Comparison of ENCODE assay signal across 9 cellular contexts in the genomic region with DNA sequence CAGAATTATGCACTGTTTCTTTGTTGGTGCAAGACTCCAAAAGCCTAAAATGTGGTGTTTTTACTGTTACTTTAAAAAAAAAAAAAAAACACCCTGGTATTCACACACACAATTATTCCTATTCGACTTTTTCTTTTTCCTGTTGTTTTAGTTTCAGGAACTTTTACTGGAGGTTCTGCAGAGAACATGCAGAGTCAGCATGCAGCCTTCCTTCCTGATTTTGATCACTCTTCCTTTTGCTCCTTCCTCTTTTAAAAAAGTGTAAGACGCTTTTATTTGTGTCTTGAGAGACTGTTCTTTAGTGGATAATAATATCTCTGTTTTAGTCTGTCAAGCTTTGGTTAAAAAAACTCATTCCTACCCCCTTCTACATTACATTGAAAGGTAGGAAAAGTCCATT. TPM values are rescaled to one million over a fixed set of nuclear protein-coding genes. Genes with fewer than 3 reads are reported as not detected.
DNase-seq lines count a peak whose midpoint lies in the region; ATAC-seq, FAIRE-seq and TF ChIP-seq lines count a peak whose summit lies in the region.
"Not testable (repeated sequence)": the region's sequence is repeated elsewhere in the genome, so short reads cannot be mapped to it uniquely, and the experiment has no call there.
"Had no signal": no experiment of that assay in that cellular context is flagged by ENCODE, and none has a peak within 500 bp of the region (broad histone marks: within the 10 kb centered on the region; RNA-seq: fewer than 3 reads in every experiment).

No MANE protein-coding gene starts in this region.

- intact Hi-C loops in heart left ventricle (cut with DNase I), result loop anchor here in 1 of 10 donors (5.0 kb wide), 1 partner anchor 34 kb away; no protein-coding TSS in a partner anchor

- ATAC-seq in T-cell (replicated peaks in 1 of 4), result not testable (repeated sequence)
- peak in 3 of 4 donors; percentile 26 to 63 (median 28) for ATAC-seq in heart left ventricle

- CTCF ChIA-PET in T-cell (lab: Charles Lee), result interaction anchor here in 1 of 2 donors (0.8 to 1.3 kb wide), 4 partner anchors 9 to 34 kb away, joined by 3 to 4 read pairs (median 4); partner anchors contain the start of gene GIMAP7

- peaks cover 21% of the 10 kb centered on the region for H3K36me3 Mint-ChIP-seq in T-cell
- H3K36me3 Mint-ChIP-seq in activated T-cell treated with anti-CD3 and anti-CD28 coated beads, Interleukin-2, amount 50 U/mL, for 24 hours (ENCODE audit: low read depth), result not testable (repeated sequence)

- H3K9me3 ChIP-seq in heart left ventricle, result not testable (repeated sequence)

- peak overlapping the region; percentile 74 to 76 (median 76) for H3K4me3 Mint-ChIP-seq in T-cell
- H3K4me3 Mint-ChIP-seq in activated T-cell treated with anti-CD3 and anti-CD28 coated beads, Interleukin-2, amount 50 U/mL, for 24 hours, result peak overlapping the region; percentile 62

- DNase-seq in GF-D8 (lab: John Stamatoyannopoulos, UW), result peak; percentile 45
- not testable (repeated sequence) for DNase-seq in T-cell; activated T-cell treated with anti-CD3 and anti-CD28 coated beads, Interleukin-2, amount 50 U/mL, for 24 hours; heart left ventricle
- DNase-seq in medulla oblongata (ENCODE audit: extremely low spot score), result peak; percentile 67

- FAIRE-seq in colon (lab: Jason Lieb, UNC), result peak; percentile 31

- POLR2A ChIA-PET in T-cell (lab: Charles Lee), result interaction anchor here (0.7 to 1.7 kb wide), 4 partner anchors 19 to 34 kb away, joined by 3 to 14 read pairs (median 4); partner anchors contain the start of gene GIMAP7 (in 1 of the 2)

- TF ChIP-seq CTCF in heart left ventricle (IDR thresholded peaks at IDR 0.05), result not testable (repeated sequence)

- peaks cover 96 to 98% (median 97%) of the 10 kb centered on the region in 3 donors for H3K4me1 Mint-ChIP-seq in T-cell
- peaks cover 94% of the 10 kb centered on the region for H3K4me1 Mint-ChIP-seq in activated T-cell treated with anti-CD3 and anti-CD28 coated beads, Interleukin-2, amount 50 U/mL, for 24 hours (ENCODE audit: low read depth)

- TF ChIP-seq POLR2A in heart left ventricle (IDR thresholded peaks at IDR 0.05), result not testable (repeated sequence)

- H3K4me1 ChIP-seq in heart left ventricle, result peaks cover 0 to 86% (median 18%) of the 10 kb centered on the region in 12 donors

- H3K9me3 Mint-ChIP-seq in T-cell; activated T-cell treated with anti-CD3 and anti-CD28 coated beads, Interleukin-2, amount 50 U/mL, for 24 hours: not testable (repeated sequence)

- H3K27ac ChIP-seq in heart left ventricle, result peak overlapping the region; percentile 47 to 96 (median 72)
- H3K27ac ChIP-seq in skin epidermis, result peak overlapping the region in 16 of 21 experiments; percentile 30 to 87 (median 60)

- 45 to 47% (median 46%) methylated on average over 2 of the region's 2 CpGs for WGBS in heart left ventricle, 4 donors

- peaks cover 0 to 11% (median 1%) of the 10 kb centered on the region in 9 donors for H3K36me3 ChIP-seq in heart left ventricle

- H3K4me3 ChIP-seq in heart left ventricle, result peak overlapping the region in 4 of 12 donors; percentile 4 to 36 (median 14)
- H3K4me3 ChIP-seq in skin epidermis, result not testable (repeated sequence)

- H3K27me3 Mint-ChIP-seq in T-cell; activated T-cell treated with anti-CD3 and anti-CD28 coated beads, Interleukin-2, amount 50 U/mL, for 24 hours: not testable (repeated sequence)

- not testable (repeated sequence) for H3K27me3 ChIP-seq in heart left ventricle

- peak overlapping the region; percentile 100 for H3K27ac Mint-ChIP-seq in T-cell
- H3K27ac Mint-ChIP-seq in activated T-cell treated with anti-CD3 and anti-CD28 coated beads, Interleukin-2, amount 50 U/mL, for 24 hours, result peak overlapping the region; percentile 92

RNA-seq across cellular contexts. Expression of gene GIMAP7, which starts 31.2 kb away (rescaled TPM):
- total RNA-seq in T-cell (100 to 1,000 TPM in 3 of 5 donors, 10 to 100 TPM in 2; 76.8 to 430 (median 392) TPM), heart left ventricle (10 to 100 TPM; 14.4 to 46.8 (median 18.9) TPM)
- polyA plus RNA-seq in heart left ventricle, result 10 to 100 TPM; 34.6 to 48.0 TPM
- total RNA-seq: cardiac muscle cell, G401 had no signal
- polyA plus RNA-seq: cardiac muscle cell had no signal

RNA-seq across cellular contexts. Expression of gene GIMAP8, which starts 33.1 kb away (rescaled TPM):
- total RNA-seq in T-cell (10 to 100 TPM; 17.8 to 54.6 (median 50.1) TPM), heart left ventricle (10 to 100 TPM; 11.3 to 36.0 (median 14.9) TPM)
- 10 to 100 TPM; 11.7 to 20.3 TPM for polyA plus RNA-seq in heart left ventricle
- total RNA-seq: G401 had no signal
- polyA plus RNA-seq: cardiac muscle cell had no signal
